ENCODE assay signal across 20 cellular contexts in genomic region chr1:206460846-206461426, GRCh38. TPM values are rescaled to one million over a fixed set of nuclear protein-coding genes. Genes with fewer than 3 reads are reported as not detected.
A peak's percentile ranks its signal among the peaks of the same experiment; 100 is the strongest.
DNase-seq lines count a peak whose midpoint lies in the region; TF ChIP-seq lines count a peak whose summit lies in the region.
"Had no signal": no experiment of that assay in that cellular context is flagged by ENCODE, and none has a peak within 500 bp of the region (broad histone marks: within the 10 kb centered on the region; RNA-seq: fewer than 3 reads in every experiment).

No MANE protein-coding gene starts in this region.

- H3K36me3 Mint-ChIP-seq in type B pancreatic cell, result peaks cover 33% of the 10 kb centered on the region
- H3K36me3 Mint-ChIP-seq in activated naive CD4-positive, alpha-beta T cell treated with anti-CD3 and anti-CD28 coated beads for 36 hours (ENCODE audit: low read depth), result no peaks in the 10 kb centered on the region
- H3K36me3 Mint-ChIP-seq: CD8-positive, alpha-beta T cell had no signal

- WGBS in esophagus squamous epithelium, 2 donors, result 79 to 86% methylated on average over 14 to 16 of the region's 17 CpGs
- 74 to 86% (median 76%) methylated on average over 17 of the region's 17 CpGs for WGBS in spleen, 5 donors

- no peak for TF ChIP-seq POLR2A in NB4 (IDR thresholded peaks at IDR 0.05; ENCODE audit: extremely low read depth, insufficient read length)
- no peak for TF ChIP-seq POLR2A in esophagus squamous epithelium (IDR thresholded peaks at IDR 0.05)
- TF ChIP-seq POLR2A in spleen (IDR thresholded peaks at IDR 0.05), result no peak

- H3K27me3 Mint-ChIP-seq in type B pancreatic cell, result peaks cover 4% of the 10 kb centered on the region
- no peaks in the 10 kb centered on the region for H3K27me3 Mint-ChIP-seq in activated naive CD4-positive, alpha-beta T cell treated with anti-CD3 and anti-CD28 coated beads for 36 hours (ENCODE audit: low read depth)
- H3K27me3 Mint-ChIP-seq: stimulated activated naive CD8-positive, alpha-beta T cell treated with anti-CD3 and anti-CD28 coated beads, Interleukin-15, amount 100 ng/mL, for 72 hours had no signal

- CTCF ChIA-PET in activated naive CD4-positive, alpha-beta T cell treated with anti-CD3 and anti-CD28 coated beads for 36 hours (lab: Charles Lee), result interaction anchor here (0.6 to 5.9 kb wide), 7 partner anchors 11 to 203 kb away, joined by 3 to 57 read pairs (median 7); partner anchors contain the start of gene IKBKE

- peaks cover 17% of the 10 kb centered on the region for H3K4me1 Mint-ChIP-seq in type B pancreatic cell (ENCODE audit: unreplicated experiment)
- H3K4me1 Mint-ChIP-seq in activated naive CD4-positive, alpha-beta T cell treated with anti-CD3 and anti-CD28 coated beads for 36 hours (ENCODE audit: low read depth), result peaks cover 37% of the 10 kb centered on the region

- peak; percentile 31 for DNase-seq in NB4 (ENCODE audit: low read depth)
- DNase-seq in esophagus squamous epithelium (lab: John Stamatoyannopoulos, UW), result no peak
- DNase-seq in right atrium auricular region (ENCODE audit: low spot score), result no peak
- DNase-seq in spleen, result peak; percentile 76
- no peak for DNase-seq in type B pancreatic cell (ENCODE audit: extremely low spot score, unreplicated experiment)
- no peak for DNase-seq in activated naive CD4-positive, alpha-beta T cell treated with anti-CD3 and anti-CD28 coated beads for 36 hours
- no peak for DNase-seq in mucosa of gallbladder (ENCODE audit: low spot score)
- DNase-seq in HPDE6-E6E7 (ENCODE audit: extremely low spot score), result no peak
- DNase-seq: activated CD4-positive, alpha-beta T cell treated with anti-CD3 and anti-CD28 coated beads, Interleukin-2, amount 50 U/mL, for 1 hour; foreskin fibroblast; NCI-H524 treated with DMSO at 0.1 percent for 48 hours; ovary; PC-3 had no signal

- H3K27me3 ChIP-seq in esophagus squamous epithelium, result no peaks in the 10 kb centered on the region
- no peaks in the 10 kb centered on the region for H3K27me3 ChIP-seq in right atrium auricular region
- H3K27me3 ChIP-seq in spleen (replicated peaks in 1 of 7), result no peaks in the 10 kb centered on the region
- H3K27me3 ChIP-seq: brain microvascular endothelial cell, ovary, thyroid gland had no signal

- H3K4me3 Mint-ChIP-seq in type B pancreatic cell, result no peak overlapping the region
- H3K4me3 Mint-ChIP-seq in activated naive CD4-positive, alpha-beta T cell treated with anti-CD3 and anti-CD28 coated beads for 36 hours, result no peak overlapping the region
- H3K4me3 Mint-ChIP-seq: CD8-positive, alpha-beta T cell; neural crest cell; stimulated activated naive CD8-positive, alpha-beta T cell treated with anti-CD3 and anti-CD28 coated beads, Interleukin-15, amount 100 ng/mL, for 72 hours; T-helper 1 cell treated with Interleukin-12 subunit alpha and Interleukin-12 subunit beta and Interleukin-4 antibody, amounts not matched to agents 30 μg/mL and 1 μg/mL, for 36 hours had no signal

- H3K4me1 ChIP-seq in esophagus squamous epithelium (peaks cover 14 to 56% (median 34%) of the 10 kb centered on the region in 3 donors), right atrium auricular region (peaks cover 0 to 26% of the 10 kb centered on the region in 2 donors), spleen (peaks cover 0 to 54% (median 21%) of the 10 kb centered on the region in 6 donors)

- H3K9me3 ChIP-seq in esophagus squamous epithelium (no peaks in the 10 kb centered on the region), right atrium auricular region (no peaks in the 10 kb centered on the region), spleen (no peaks in the 10 kb centered on the region)
- H3K9me3 ChIP-seq: ovary, thyroid gland had no signal

- peaks cover 0 to 35% (median 0%) of the 10 kb centered on the region in 3 donors for H3K36me3 ChIP-seq in esophagus squamous epithelium
- H3K36me3 ChIP-seq in right atrium auricular region, result peaks cover 11% of the 10 kb centered on the region
- peaks cover 0 to 82% (median 11%) of the 10 kb centered on the region in 6 donors for H3K36me3 ChIP-seq in spleen
- H3K36me3 ChIP-seq: ovary, thyroid gland had no signal

- intact Hi-C loops in esophagus squamous epithelium (cut with DNase I), result no loop called here
- intact Hi-C loops in spleen (cut with DNase I; ENCODE audit: low total_unique reads), result no loop called here
- intact Hi-C loops in activated naive CD4-positive, alpha-beta T cell treated with anti-CD3 and anti-CD28 coated beads for 36 hours (cut with micrococcal nuclease), result no loop called here

- H3K4me3 ChIP-seq in NB4 (ENCODE audit: low read depth, low read length) (no peak overlapping the region), esophagus squamous epithelium (no peak overlapping the region), right atrium auricular region (no peak overlapping the region), spleen (no peak overlapping the region)
- H3K4me3 ChIP-seq: ovary, thyroid gland had no signal

- H3K27ac Mint-ChIP-seq in type B pancreatic cell, result no peak overlapping the region
- no peak overlapping the region for H3K27ac Mint-ChIP-seq in activated naive CD4-positive, alpha-beta T cell treated with anti-CD3 and anti-CD28 coated beads for 36 hours
- H3K27ac Mint-ChIP-seq: CD8-positive, alpha-beta T cell had no signal

- TF ChIP-seq CTCF in NB4 (IDR thresholded peaks at IDR 0.05; ENCODE audit: low read depth, low read length) (no peak), esophagus squamous epithelium (IDR thresholded peaks at IDR 0.05) (no peak), right atrium auricular region (IDR thresholded peaks at IDR 0.05) (no peak), spleen (IDR thresholded peaks at IDR 0.05 in 8 of 11, conservative IDR thresholded peaks at IDR 0.05 in 3 of 11) (no peak), type B pancreatic cell (conservative IDR thresholded peaks at IDR 0.05) (no peak)

- peak overlapping the region in 3 of 4 donors; percentile 16 to 50 (median 31) for H3K27ac ChIP-seq in esophagus squamous epithelium
- H3K27ac ChIP-seq in right atrium auricular region, result peak overlapping the region; percentile 40 to 58
- peak overlapping the region in 4 of 8 donors; percentile 11 to 66 (median 28) for H3K27ac ChIP-seq in spleen
- H3K27ac ChIP-seq: brain microvascular endothelial cell, HL-60, ovary, thyroid gland had no signal

- peaks cover 4% of the 10 kb centered on the region for H3K9me3 Mint-ChIP-seq in type B pancreatic cell
- H3K9me3 Mint-ChIP-seq in activated naive CD4-positive, alpha-beta T cell treated with anti-CD3 and anti-CD28 coated beads for 36 hours, result no peaks in the 10 kb centered on the region
- H3K9me3 Mint-ChIP-seq: CD8-positive, alpha-beta T cell; neural crest cell; stimulated activated naive CD8-positive, alpha-beta T cell treated with anti-CD3 and anti-CD28 coated beads, Interleukin-15, amount 100 ng/mL, for 72 hours; T-helper 1 cell treated with Interleukin-12 subunit alpha and Interleukin-12 subunit beta and Interleukin-4 antibody, amounts not matched to agents 30 μg/mL and 1 μg/mL, for 36 hours had no signal

RNA-seq across cellular contexts. Expression of gene IKBKE, which starts 9.3 kb away (rescaled TPM):
- 10 to 100 TPM; 12.6 to 23.7 (median 18.1) TPM for total RNA-seq in esophagus squamous epithelium
- 1 to 10 TPM; 1.3 to 3.2 TPM for total RNA-seq in right atrium auricular region
- 10 to 100 TPM; 20.1 to 37.3 (median 35.1) TPM for total RNA-seq in spleen
- 10 to 100 TPM; 11.3 to 23.2 (median 17.0) TPM for polyA plus RNA-seq in spleen
- total RNA-seq in type B pancreatic cell (ENCODE audit: low replicate concordance), result 10.7 and 13.4 TPM in 2 replicates
- 1 to 10 TPM; 7.0 to 8.6 TPM for total RNA-seq in activated naive CD4-positive, alpha-beta T cell treated with anti-CD3 and anti-CD28 coated beads for 36 hours
- 11.7 TPM for total RNA-seq in mucosa of gallbladder

RNA-seq across cellular contexts. Expression of gene RASSF5, which starts 46.4 kb away (rescaled TPM):
- total RNA-seq in esophagus squamous epithelium (10 to 100 TPM; 29.2 to 85.3 (median 35.1) TPM), right atrium auricular region (10 to 100 TPM in 1 of 2 donors, 1 to 10 TPM in 1; 9.9 to 17.5 TPM), spleen (100 to 1,000 TPM; 121 to 168 (median 131) TPM), type B pancreatic cell (ENCODE audit: low replicate concordance) (3.8 and 5.9 TPM in 2 replicates), mucosa of gallbladder (49.5 TPM)
- polyA plus RNA-seq in spleen, result 10 to 100 TPM; 32.2 to 39.5 (median 35.8) TPM
- 100 to 1,000 TPM; 257 to 258 TPM for total RNA-seq in activated naive CD4-positive, alpha-beta T cell treated with anti-CD3 and anti-CD28 coated beads for 36 hours

Comparison
In these comparisons a context has a peak if more than half of its experiments do, and no peak if none do; other contexts are left out.
1. DNase-seq: peak in NB4 (single experiment) and spleen (single experiment); none in esophagus squamous epithelium (single experiment), right atrium auricular region (single experiment), type B pancreatic cell (single experiment), activated naive CD4-positive, alpha-beta T cell treated with anti-CD3 and anti-CD28 coated beads for 36 hours (single experiment), mucosa of gallbladder (single experiment) and HPDE6-E6E7 (single experiment).